Comparison of ENCODE assay signal across 11 cellular contexts in genomic region chr1:225879521-225880209, GRCh38. TPM values are rescaled to one million over a fixed set of nuclear protein-coding genes. Genes with fewer than 3 reads are reported as not detected.
DNase-seq lines count a peak whose midpoint lies in the region; ATAC-seq and TF ChIP-seq lines count a peak whose summit lies in the region.
"Had no signal": no experiment of that assay in that cellular context is flagged by ENCODE, and none has a peak within 500 bp of the region (broad histone marks: within the 10 kb centered on the region; RNA-seq: fewer than 3 reads in every experiment).

No MANE protein-coding gene starts in this region.

- H4K20me1 ChIP-seq in hepatocyte (ENCODE audit: insufficient read depth, poor library complexity, severe bottlenecking), result no peaks in the 10 kb centered on the region

- H3K4me3 ChIP-seq in hepatocyte (no peak overlapping the region), subcutaneous abdominal adipose tissue (ENCODE audit: low read depth in 1 of 5, low read length in 5 of 5) (peak overlapping the region in 2 of 5 donors; percentile 19 to 89)

- peaks cover 66% of the 10 kb centered on the region for H3K4me1 Mint-ChIP-seq in activated CD4-positive, alpha-beta memory T cell treated with anti-CD3 and anti-CD28 coated beads for 36 hours (ENCODE audit: low read depth)

- no peaks in the 10 kb centered on the region for H3K9me3 ChIP-seq in hepatocyte (ENCODE audit: low read depth)
- no peaks in the 10 kb centered on the region for H3K9me3 ChIP-seq in subcutaneous abdominal adipose tissue (ENCODE audit: control insufficient read depth in 5 of 5, low read length in 5 of 5)

- H3K27me3 Mint-ChIP-seq in activated CD4-positive, alpha-beta memory T cell treated with anti-CD3 and anti-CD28 coated beads for 36 hours, result no peaks in the 10 kb centered on the region

- H3K9me2 ChIP-seq in hepatocyte (replicated peaks; ENCODE audit: insufficient read depth), result no peaks in the 10 kb centered on the region

- H3K9ac ChIP-seq in subcutaneous abdominal adipose tissue (ENCODE audit: low read length in 5 of 5), result peak overlapping the region in 3 of 5 donors; percentile 1 to 98 (median 29)

- peaks cover 54% of the 10 kb centered on the region for H3K4me1 ChIP-seq in hepatocyte (ENCODE audit: insufficient read depth)
- peaks cover 23 to 61% (median 55%) of the 10 kb centered on the region in 5 donors for H3K4me1 ChIP-seq in subcutaneous abdominal adipose tissue (ENCODE audit: control insufficient read depth in 5 of 5, insufficient read depth in 5 of 5, low read length in 5 of 5)

- POLR2A ChIA-PET in activated CD4-positive, alpha-beta memory T cell treated with anti-CD3 and anti-CD28 coated beads for 36 hours (lab: Charles Lee), result interaction anchor here (2.4 to 4.2 kb wide), 2 partner anchors 14 to 18 kb away, joined by 11 to 34 read pairs; no protein-coding TSS in a partner anchor

- peak in 2 of 3 experiments; percentile 18 to 54 for DNase-seq in NCI-H1417 (lab: John Stamatoyannopoulos, UW)
- no peak for DNase-seq in NCI-H1417 treated with DMSO at 0.1 percent for 48 hours (lab: John Stamatoyannopoulos, UW)
- peak; percentile 39 for DNase-seq in activated CD4-positive, alpha-beta memory T cell treated with anti-CD3 and anti-CD28 coated beads for 36 hours
- peak; percentile 68 for DNase-seq in hepatocyte (ENCODE audit: low spot score)
- DNase-seq in dedifferentiated amniotic fluid mesenchymal stem cell (ENCODE audit: extremely low spot score), result no peak
- DNase-seq: NCI-H1105 treated with DMSO at 0.1 percent for 48 hours had no signal

- peaks cover 61% of the 10 kb centered on the region for H3K79me2 ChIP-seq in hepatocyte

- CTCF ChIA-PET in activated CD4-positive, alpha-beta memory T cell treated with anti-CD3 and anti-CD28 coated beads for 36 hours (lab: Charles Lee), result interaction anchor here (1.1 to 5.8 kb wide), 5 partner anchors 18 to 102 kb away, joined by 3 to 41 read pairs (median 4); partner anchors contain the start of gene SRP9

- TF ChIP-seq CTCF in hepatocyte (IDR thresholded peaks at IDR 0.05; ENCODE audit: poor library complexity), result no peak

- ATAC-seq in HG02970 (IDR thresholded peaks at IDR 0.05; ENCODE audit: low FRiP score, unreplicated experiment) (no peak), HG03039 (IDR thresholded peaks at IDR 0.05; ENCODE audit: unreplicated experiment) (no peak)

- 68% methylated on average over 8 of the region's 8 CpGs for WGBS in hepatocyte (ENCODE audit: low lambda C conversion rate, missing lambda C conversion rate)

- H3K36me3 ChIP-seq in hepatocyte (replicated peaks; ENCODE audit: insufficient read depth, low read depth) (no peaks in the 10 kb centered on the region), subcutaneous abdominal adipose tissue (ENCODE audit: control insufficient read depth in 5 of 5, insufficient read depth in 5 of 5, low read length in 5 of 5) (peaks cover 0 to 24% (median 19%) of the 10 kb centered on the region in 5 donors)

- H3K27ac ChIP-seq in hepatocyte (peak overlapping the region; percentile 98), subcutaneous abdominal adipose tissue (ENCODE audit: low read depth, low read length) (peak overlapping the region; percentile 57)
- H3K27ac ChIP-seq: 22Rv1 had no signal

- H3K4me2 ChIP-seq in hepatocyte, result peak overlapping the region; percentile 99

- intact Hi-C loops in activated CD4-positive, alpha-beta memory T cell treated with anti-CD3 and anti-CD28 coated beads for 36 hours (cut with micrococcal nuclease), result loop anchor here (2.0 kb wide), 1 partner anchor 103 kb away; the partner anchor contains the start of gene SRP9

- H3K27me3 ChIP-seq in hepatocyte (no peaks in the 10 kb centered on the region), subcutaneous abdominal adipose tissue (ENCODE audit: control insufficient read depth in 5 of 5, insufficient read depth in 4 of 5, low read length in 5 of 5) (no peaks in the 10 kb centered on the region)

- H3K4me3 Mint-ChIP-seq in activated CD4-positive, alpha-beta memory T cell treated with anti-CD3 and anti-CD28 coated beads for 36 hours, result peak overlapping the region; percentile 88

- H3K36me3 Mint-ChIP-seq in activated CD4-positive, alpha-beta memory T cell treated with anti-CD3 and anti-CD28 coated beads for 36 hours, result peaks cover 8% of the 10 kb centered on the region

- no peak overlapping the region for H2AFZ ChIP-seq in hepatocyte

- peak overlapping the region; percentile 92 for H3K27ac Mint-ChIP-seq in activated CD4-positive, alpha-beta memory T cell treated with anti-CD3 and anti-CD28 coated beads for 36 hours

- H3K9me3 Mint-ChIP-seq in activated CD4-positive, alpha-beta memory T cell treated with anti-CD3 and anti-CD28 coated beads for 36 hours, result no peaks in the 10 kb centered on the region

RNA-seq across cellular contexts. Expression of gene TMEM63A, which starts 2.5 kb away (rescaled TPM):
- total RNA-seq in activated CD4-positive, alpha-beta memory T cell treated with anti-CD3 and anti-CD28 coated beads for 36 hours, result 10 to 100 TPM; 52.2 to 59.1 TPM
- 35.8 and 47.5 TPM in 2 replicates for total RNA-seq in hepatocyte
- polyA plus RNA-seq in hepatocyte, result 38.8 and 58.8 TPM in 2 replicates
- polyA plus RNA-seq: neural cell had no signal

RNA-seq across cellular contexts. Expression of gene LEFTY1, which starts 9.3 kb away (rescaled TPM):
- total RNA-seq in activated CD4-positive, alpha-beta memory T cell treated with anti-CD3 and anti-CD28 coated beads for 36 hours, result under 1 TPM in 1 of 2 experiments, not detected in 1; 0.19 TPM
- total RNA-seq in hepatocyte, result 3.8 and 5.8 TPM in 2 replicates
- polyA plus RNA-seq in hepatocyte, result 3.9 and 4.5 TPM in 2 replicates

RNA-seq across cellular contexts. Expression of gene PYCR2, which starts 44.4 kb away (rescaled TPM):
- 100 to 1,000 TPM; 127 TPM for total RNA-seq in activated CD4-positive, alpha-beta memory T cell treated with anti-CD3 and anti-CD28 coated beads for 36 hours
- 26.9 and 33.5 TPM in 2 replicates for total RNA-seq in hepatocyte
- 49.2 and 60.1 TPM in 2 replicates for polyA plus RNA-seq in hepatocyte

Comparison
In these comparisons a context has a peak if more than half of its experiments do, and no peak if none do; other contexts are left out.
1. DNase-seq: peak in NCI-H1417 (2 of 3), activated CD4-positive, alpha-beta memory T cell treated with anti-CD3 and anti-CD28 coated beads for 36 hours (single experiment) and hepatocyte (single experiment); none in NCI-H1417 treated with DMSO at 0.1 percent for 48 hours (single experiment) and dedifferentiated amniotic fluid mesenchymal stem cell (single experiment).